10 cellular contexts compared by ENCODE assay signal in the genomic region with DNA sequence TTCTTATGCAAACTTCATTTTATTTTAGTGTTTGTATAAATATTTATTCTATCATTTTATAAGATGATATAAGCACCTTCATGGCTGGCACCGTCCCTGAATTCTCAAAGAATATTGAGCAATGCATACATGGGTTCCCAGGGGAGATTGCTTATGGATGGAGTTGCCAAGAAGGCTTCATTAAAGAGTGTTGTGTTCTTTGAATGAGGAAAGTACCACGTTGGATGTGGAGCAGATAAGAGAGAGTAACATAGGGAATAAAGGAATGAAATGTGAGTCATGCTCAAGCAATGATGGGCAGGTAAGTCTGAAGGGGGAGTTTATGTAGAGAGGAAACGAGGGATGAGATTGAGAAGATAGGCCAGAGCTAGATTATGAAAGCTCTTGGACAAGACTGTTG.
"Had no signal": no experiment of that assay in that cellular context is flagged by ENCODE, and none has a peak within 500 bp of the region (broad histone marks: within the 10 kb centered on the region; RNA-seq: fewer than 3 reads in every experiment).

No MANE protein-coding gene starts in this region.

- ATAC-seq: naive thymus-derived CD4-positive, alpha-beta T cell had no signal

- H3K27me3 ChIP-seq: hepatocyte, right atrium auricular region, thyroid gland, vagina had no signal

- H3K4me3 ChIP-seq: hepatocyte, right atrium auricular region, skin epidermis, thyroid gland, vagina had no signal

- DNase-seq: activated CD4-positive, alpha-beta T cell treated with anti-CD3 and anti-CD28 coated beads, Interleukin-2, amount 50 U/mL, for 1 hour; activated naive CD4-positive, alpha-beta T cell treated with anti-CD3 and anti-CD28 coated beads, Interleukin-2, amount 10 ng/mL, durations not matched to agents 7 days and 5 days; naive thymus-derived CD4-positive, alpha-beta T cell; posterior cingulate gyrus; stimulated activated CD4-positive, alpha-beta T cell treated with anti-CD3 and anti-CD28 coated beads, Interleukin-4, amount 100 ng/mL, for 4 hours; thyroid gland had no signal

- H3K36me3 ChIP-seq: right atrium auricular region, thyroid gland, vagina had no signal

- H3K9me3 ChIP-seq: right atrium auricular region, thyroid gland, vagina had no signal

- H3K4me1 ChIP-seq: thyroid gland had no signal

- H3K27ac ChIP-seq: hepatocyte, right atrium auricular region, thyroid gland, vagina had no signal
